9 cellular contexts compared by ENCODE assay signal in genomic region chr17:73641779-73642580, GRCh38. TPM values are rescaled to one million over a fixed set of nuclear protein-coding genes. Genes with fewer than 3 reads are reported as not detected.
A peak's percentile ranks its signal among the peaks of the same experiment; 100 is the strongest.
DNase-seq lines count a peak whose midpoint lies in the region; ATAC-seq and TF ChIP-seq lines count a peak whose summit lies in the region.
"Had no signal": no experiment of that assay in that cellular context is flagged by ENCODE, and none has a peak within 500 bp of the region (broad histone marks: within the 10 kb centered on the region; RNA-seq: fewer than 3 reads in every experiment).

No MANE protein-coding gene starts in this region.

- H3K9me3 Mint-ChIP-seq in activated CD8-positive, alpha-beta T cell treated with anti-CD3 and anti-CD28 coated beads for 36 hours = no peaks in the 10 kb centered on the region
- no peaks in the 10 kb centered on the region for H3K9me3 Mint-ChIP-seq in nephron

- H3K4me1 ChIP-seq in HUES64 (ENCODE audit: insufficient read depth, low read length) (peaks cover 22% of the 10 kb centered on the region), foreskin keratinocyte (no peaks in the 10 kb centered on the region)

- H3K4me3 Mint-ChIP-seq in activated CD8-positive, alpha-beta T cell treated with anti-CD3 and anti-CD28 coated beads for 36 hours = peak overlapping the region; percentile 37
- H3K4me3 Mint-ChIP-seq in nephron = peak overlapping the region; percentile 92 to 95 (median 94)

- H3K4me1 Mint-ChIP-seq in activated CD8-positive, alpha-beta T cell treated with anti-CD3 and anti-CD28 coated beads for 36 hours (ENCODE audit: low read depth) = peaks cover 16% of the 10 kb centered on the region
- peaks cover 58% of the 10 kb centered on the region for H3K4me1 Mint-ChIP-seq in nephron

- POLR2A ChIA-PET in activated CD8-positive, alpha-beta T cell treated with anti-CD3 and anti-CD28 coated beads for 36 hours (lab: Charles Lee) = interaction anchor here (0.6 to 1.0 kb wide), 2 partner anchors 24 to 60 kb away, joined by 3 to 5 read pairs; no protein-coding TSS in a partner anchor

- no peaks in the 10 kb centered on the region for H3K36me3 ChIP-seq in HUES64 (ENCODE audit: insufficient read depth, low read length)
- H3K36me3 ChIP-seq: pancreas had no signal

- DNase-seq in D341Med (ENCODE audit: low spot score) (peak; percentile 63), foreskin keratinocyte (no peak), NCI-H510A treated with DMSO at 0.1 percent for 48 hours (lab: John Stamatoyannopoulos, UW) (no peak), NCI-H187 treated with DMSO at 0.1 percent for 48 hours (lab: John Stamatoyannopoulos, UW) (no peak)
- DNase-seq in activated CD8-positive, alpha-beta T cell treated with anti-CD3 and anti-CD28 coated beads for 36 hours = no peak

- peak overlapping the region; percentile 4 for H3K27ac Mint-ChIP-seq in activated CD8-positive, alpha-beta T cell treated with anti-CD3 and anti-CD28 coated beads for 36 hours
- peak overlapping the region; percentile 40 to 67 (median 47) for H3K27ac Mint-ChIP-seq in nephron

- CTCF ChIA-PET in activated CD8-positive, alpha-beta T cell treated with anti-CD3 and anti-CD28 coated beads for 36 hours (lab: Charles Lee) = interaction anchor here (0.7 to 1.5 kb wide), 3 partner anchors 8 to 183 kb away, joined by 3 to 7 read pairs (median 4); no protein-coding TSS in a partner anchor

- no peaks in the 10 kb centered on the region for H3K9me3 ChIP-seq in HUES64 (ENCODE audit: insufficient read depth, low read depth, low read length)
- H3K9me3 ChIP-seq: pancreas had no signal

- H3K9ac ChIP-seq in HUES64 (ENCODE audit: low read depth, low read length) = no peak overlapping the region

- H3K36me3 Mint-ChIP-seq in activated CD8-positive, alpha-beta T cell treated with anti-CD3 and anti-CD28 coated beads for 36 hours (ENCODE audit: low read depth) = no peaks in the 10 kb centered on the region
- H3K36me3 Mint-ChIP-seq in nephron (ENCODE audit: low read depth) = no peaks in the 10 kb centered on the region

- H3K4me3 ChIP-seq in HUES64 (ENCODE audit: low read length) = peak overlapping the region; percentile 72

- WGBS in HUES64 = 50% methylated on average over 12 of the region's 12 CpGs

- H3K27me3 ChIP-seq in HUES64 (ENCODE audit: insufficient read depth, low read length) (peaks cover 55% of the 10 kb centered on the region), foreskin keratinocyte (peaks cover 45% of the 10 kb centered on the region)

- intact Hi-C loops in activated CD8-positive, alpha-beta T cell treated with anti-CD3 and anti-CD28 coated beads for 36 hours (cut with micrococcal nuclease) = loop anchor here (10.0 kb wide), 1 partner anchor 313 kb away; no protein-coding TSS in a partner anchor

- H3K27ac ChIP-seq in HUES64 (ENCODE audit: low read depth, low read length) (no peak overlapping the region), foreskin keratinocyte (no peak overlapping the region)
- H3K27ac ChIP-seq: pancreas had no signal

- TF ChIP-seq CTCF in activated CD8-positive, alpha-beta T cell treated with anti-CD3 and anti-CD28 coated beads for 36 hours (IDR thresholded peaks at IDR 0.05) = no peak
- TF ChIP-seq CTCF in nephron (IDR thresholded peaks at IDR 0.05; ENCODE audit: unreplicated experiment in 3 of 3) = no peak
- no peak for TF ChIP-seq CTCF in foreskin keratinocyte (conservative IDR thresholded peaks at IDR 0.05)

- ATAC-seq in activated CD8-positive, alpha-beta T cell treated with anti-CD3 and anti-CD28 coated beads for 36 hours = no peak
- ATAC-seq in foreskin keratinocyte = no peak

- peaks cover 2% of the 10 kb centered on the region for H3K27me3 Mint-ChIP-seq in activated CD8-positive, alpha-beta T cell treated with anti-CD3 and anti-CD28 coated beads for 36 hours
- peaks cover 35% of the 10 kb centered on the region for H3K27me3 Mint-ChIP-seq in nephron (ENCODE audit: low read depth)

RNA-seq across cellular contexts. Expression of gene SDK2, which starts 2.3 kb away (rescaled TPM):
- 8.2 TPM for polyA plus RNA-seq in HUES64 (2013, experiment 1 of 2)
- 14.3 TPM for polyA plus RNA-seq in HUES64 (2013, experiment 2 of 2)
- total RNA-seq in activated CD8-positive, alpha-beta T cell treated with anti-CD3 and anti-CD28 coated beads for 36 hours = 1 to 10 TPM; 3.2 to 3.3 TPM
- total RNA-seq in foreskin keratinocyte = 3.0 and 3.4 TPM in 2 replicates
- 0.84 and 0.93 TPM in 2 replicates for polyA plus RNA-seq in foreskin keratinocyte
- total RNA-seq: endothelial cell of umbilical vein had no signal
- polyA plus RNA-seq: endothelial cell of umbilical vein had no signal
